ENCODE assay signal across 17 cellular contexts in the genomic region with DNA sequence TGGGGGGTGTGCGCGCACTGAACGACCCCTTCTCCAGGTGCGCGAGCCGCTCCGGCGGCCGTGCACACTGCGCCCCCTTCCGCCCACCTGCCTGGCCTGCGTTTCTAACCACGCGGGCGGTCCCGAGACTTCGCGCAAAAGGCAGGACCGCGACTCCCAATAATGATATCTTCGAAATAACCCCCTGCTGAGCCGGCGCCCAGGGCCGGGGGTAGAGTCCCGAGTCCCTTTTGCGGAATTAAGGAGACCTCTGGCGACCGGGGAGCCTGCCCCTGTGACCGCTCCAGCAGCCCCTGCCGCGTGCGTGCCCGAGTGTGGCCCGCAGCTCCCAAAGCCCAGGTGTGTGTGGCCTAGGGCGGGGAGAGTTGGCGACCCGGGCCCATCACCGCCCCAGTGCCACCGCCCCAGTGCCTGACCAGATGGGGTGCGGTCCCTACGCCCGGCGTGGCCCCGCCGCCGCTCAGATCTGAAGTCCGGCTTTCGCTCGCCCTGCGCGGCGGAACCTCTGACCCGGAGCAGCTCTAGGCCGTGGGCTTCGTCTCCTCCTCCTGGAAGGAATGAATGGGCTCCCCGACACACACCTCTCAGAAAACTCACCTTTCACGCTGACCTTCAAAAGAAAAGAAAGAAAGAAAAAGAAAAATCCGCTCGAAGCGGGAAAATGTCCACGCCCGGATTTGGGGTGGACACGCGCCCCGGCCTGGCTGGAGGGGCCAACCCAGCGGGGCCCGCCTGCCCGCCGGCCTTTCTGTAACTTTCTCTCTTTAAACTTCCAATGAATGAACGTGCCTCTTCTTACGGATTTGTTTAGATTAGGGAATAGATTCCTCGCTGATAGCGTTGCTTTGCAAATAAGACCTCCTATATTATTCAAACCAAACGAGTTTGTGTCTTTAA. TPM values are rescaled to one million over a fixed set of nuclear protein-coding genes. Genes with fewer than 3 reads are reported as not detected.
DNase-seq lines count a peak whose midpoint lies in the region; ATAC-seq, FAIRE-seq and TF ChIP-seq lines count a peak whose summit lies in the region.
"Had no signal": no experiment of that assay in that cellular context is flagged by ENCODE, and none has a peak within 500 bp of the region (broad histone marks: within the 10 kb centered on the region; RNA-seq: fewer than 3 reads in every experiment).

No MANE protein-coding gene starts in this region.

- WGBS in heart right ventricle, 2 donors = 5 to 7% methylated on average over 66 to 74 of the region's 74 CpGs
- WGBS in stomach, 5 donors = 9 to 24% (median 19%) methylated on average over 34 to 74 of the region's 74 CpGs

- H3K79me2 ChIP-seq in astrocyte (ENCODE audit: insufficient read depth, low read length) = no peaks in the 10 kb centered on the region

- no peak overlapping the region for H3K4me3 Mint-ChIP-seq in astrocyte (ENCODE audit: unreplicated experiment)
- H3K4me3 Mint-ChIP-seq: memory B cell had no signal

- peaks cover 17% of the 10 kb centered on the region for H3K9me3 Mint-ChIP-seq in astrocyte (ENCODE audit: unreplicated experiment)
- H3K9me3 Mint-ChIP-seq: memory B cell had no signal

- DNase-seq in heart right ventricle (no peak), left cardiac atrium (no peak), astrocyte (ENCODE audit: low read depth) (no peak), kidney (peak; percentile 76), stomach (no peak), colonic mucosa (no peak), SHP77 treated with DMSO at 0.1 percent for 48 hours (lab: John Stamatoyannopoulos, UW) (no peak), A172 (ENCODE audit: low spot score) (no peak)
- DNase-seq: activated T-cell treated with anti-CD3 and anti-CD28 coated beads, Interleukin-2, amount 50 U/mL, for 1 hour; BE2C; GM23248; NCI-H146; T1000; transverse colon had no signal

- H2AFZ ChIP-seq in astrocyte (ENCODE audit: low read depth, low read length) = no peak overlapping the region
- H2AFZ ChIP-seq: GM23248 had no signal

- H3K36me3 Mint-ChIP-seq in astrocyte (ENCODE audit: low read depth, unreplicated experiment) = peaks cover 5% of the 10 kb centered on the region
- H3K36me3 Mint-ChIP-seq: memory B cell had no signal

- no peak overlapping the region for H3K4me3 ChIP-seq in heart right ventricle
- no peak overlapping the region for H3K4me3 ChIP-seq in astrocyte (ENCODE audit: insufficient read depth, low read depth, low read length)
- peak overlapping the region in 1 of 2 donors; percentile 33 for H3K4me3 ChIP-seq in kidney (ENCODE audit: low read length in 2 of 2)
- H3K4me3 ChIP-seq in stomach = peak overlapping the region; percentile 36 to 54 (median 42)
- no peak overlapping the region for H3K4me3 ChIP-seq in colonic mucosa
- H3K4me3 ChIP-seq: GM23248, transverse colon had no signal

- TF ChIP-seq CTCF in heart right ventricle (IDR thresholded peaks at IDR 0.05) (peak in 6 of 9 donors; percentile 15 to 31 (median 18)), astrocyte (IDR thresholded peaks at IDR 0.05; ENCODE audit: insufficient read depth, low read depth, low read length) (no peak), kidney (IDR thresholded peaks at IDR 0.05; ENCODE audit: borderline replicate concordance, extremely low read depth, insufficient read depth) (peak; percentile 15), stomach (IDR thresholded peaks at IDR 0.05) (peak in 3 of 7 experiments; percentile 17 to 59 (median 28)), colonic mucosa (IDR thresholded peaks at IDR 0.05) (no peak)

- H3K9me3 ChIP-seq in heart right ventricle (no peaks in the 10 kb centered on the region), astrocyte (ENCODE audit: insufficient read depth, low read depth, low read length) (peaks cover 5% of the 10 kb centered on the region), kidney (ENCODE audit: control insufficient read depth in 1 of 2, low read length in 2 of 2) (no peaks in the 10 kb centered on the region), stomach (peaks cover 0 to 2% (median 0%) of the 10 kb centered on the region in 4 donors), colonic mucosa (no peaks in the 10 kb centered on the region)
- H3K9me3 ChIP-seq: BE2C, transverse colon had no signal

- H3K4me1 Mint-ChIP-seq in astrocyte (ENCODE audit: low read depth, unreplicated experiment) = peaks cover 27% of the 10 kb centered on the region
- H3K4me1 Mint-ChIP-seq: memory B cell had no signal

- peaks cover 63% of the 10 kb centered on the region for H3K27me3 Mint-ChIP-seq in astrocyte (ENCODE audit: low read depth, unreplicated experiment)

- H3K4me1 ChIP-seq in heart right ventricle = peaks cover 3 to 41% (median 28%) of the 10 kb centered on the region in 9 donors
- H3K4me1 ChIP-seq in astrocyte (ENCODE audit: insufficient read depth, low read length) = peaks cover 5% of the 10 kb centered on the region
- H3K4me1 ChIP-seq in kidney (ENCODE audit: control insufficient read depth in 1 of 2, insufficient read depth in 1 of 2, low read depth in 1 of 2, low read length in 2 of 2) = peaks cover 0 to under 1% of the 10 kb centered on the region in 2 donors
- peaks cover 21 to 68% (median 38%) of the 10 kb centered on the region in 4 donors for H3K4me1 ChIP-seq in stomach
- no peaks in the 10 kb centered on the region for H3K4me1 ChIP-seq in colonic mucosa
- H3K4me1 ChIP-seq: BE2C had no signal

- H3K36me3 ChIP-seq in heart right ventricle (no peaks in the 10 kb centered on the region), astrocyte (ENCODE audit: insufficient read depth, low read length) (no peaks in the 10 kb centered on the region), kidney (ENCODE audit: control insufficient read depth in 1 of 2, insufficient read depth in 2 of 2, low read length in 2 of 2) (no peaks in the 10 kb centered on the region), stomach (no peaks in the 10 kb centered on the region), colonic mucosa (no peaks in the 10 kb centered on the region)
- H3K36me3 ChIP-seq: BE2C, transverse colon had no signal

- FAIRE-seq in astrocyte (lab: Jason Lieb, UNC) (no peak), kidney (lab: Jason Lieb, UNC) (no peak)
- FAIRE-seq: frontal cortex had no signal

- peak overlapping the region; percentile 0 for H3K4me2 ChIP-seq in astrocyte (ENCODE audit: low read length)

- H3K27ac ChIP-seq in heart right ventricle (no peak overlapping the region), astrocyte (ENCODE audit: low read depth, low read length) (no peak overlapping the region), kidney (ENCODE audit: low read depth in 2 of 2, low read length in 2 of 2) (peak overlapping the region in 1 of 2 donors; percentile 9), stomach (peak overlapping the region in 4 of 5 donors; percentile 37 to 89 (median 66)), colonic mucosa (no peak overlapping the region)
- H3K27ac ChIP-seq: GM23248, transverse colon had no signal

- intact Hi-C loops in heart right ventricle (cut with DNase I) (no loop called here), left cardiac atrium (cut with DNase I) (no loop called here), kidney (cut with DNase I) (no loop called here), stomach (cut with DNase I; ENCODE audit: low total_unique reads) (no loop called here), colonic mucosa (cut with DNase I) (no loop called here)

- no peak for TF ChIP-seq POLR2A in stomach (IDR thresholded peaks at IDR 0.05)

- ATAC-seq in heart right ventricle (peak in 3 of 8 donors; percentile 25 to 43 (median 31)), left cardiac atrium (no peak)
- ATAC-seq: sciatic nerve had no signal

- no peak overlapping the region for H3K9ac ChIP-seq in astrocyte (ENCODE audit: low read length)
- peak overlapping the region in 1 of 2 donors; percentile 35 for H3K9ac ChIP-seq in kidney (ENCODE audit: low read length in 2 of 2)
- H3K9ac ChIP-seq in colonic mucosa (ENCODE audit: low read depth in 2 of 2, low read length in 2 of 2) = no peak overlapping the region
- H3K9ac ChIP-seq: GM23248 had no signal

- H4K20me1 ChIP-seq in astrocyte (ENCODE audit: insufficient read depth, low read length) = peaks cover 26% of the 10 kb centered on the region

- no peak for TF ChIP-seq EP300 in stomach (IDR thresholded peaks at IDR 0.05)

- peak overlapping the region; percentile 79 for H3K27ac Mint-ChIP-seq in astrocyte (ENCODE audit: unreplicated experiment)
- H3K27ac Mint-ChIP-seq: memory B cell had no signal

- H3K27me3 ChIP-seq in heart right ventricle = peaks cover 55 to 100% (median 96%) of the 10 kb centered on the region in 7 donors
- peaks cover 97% of the 10 kb centered on the region for H3K27me3 ChIP-seq in astrocyte (ENCODE audit: insufficient read depth, low read length)
- H3K27me3 ChIP-seq in stomach = peaks cover 30 to 97% (median 75%) of the 10 kb centered on the region in 3 donors
- H3K27me3 ChIP-seq in colonic mucosa = peaks cover 78% of the 10 kb centered on the region

RNA-seq across cellular contexts. Expression of gene SIM2, which starts 5.5 kb away (rescaled TPM):
- total RNA-seq in heart right ventricle (under 1 TPM in 2 of 10 donors, not detected in 8; 0.15 to 0.16 TPM), left cardiac atrium (not detected), astrocyte (9.2 and 12.8 TPM in 2 replicates), kidney (71.3 TPM), stomach (10 to 100 TPM in 4 of 5 donors, not detected in 1; 11.2 to 28.3 (median 20.4) TPM), colonic mucosa (under 1 TPM; 0.07 to 0.08 TPM)
- polyA plus RNA-seq in heart right ventricle (under 1 TPM in 1 of 2 donors, not detected in 1; 0.01 TPM), kidney (ENCODE audit: insufficient read depth, low read depth, low replicate concordance) (6.5 TPM), stomach (10 to 100 TPM in 1 of 3 donors, 1 to 10 TPM in 2; 3.3 to 14.0 (median 6.9) TPM)
- total RNA-seq in A172 (2014; rRNA removed; shearing (Covaris generic)) = 0.86 and 5.1 TPM in 2 replicates
- total RNA-seq: frontal cortex, GM23248, sciatic nerve had no signal

Comparison
In these comparisons a context has a peak if more than half of its experiments do, and no peak if none do; other contexts are left out.
1. H3K27ac ChIP-seq: peak in stomach (4 of 5); none in heart right ventricle (0 of 10), astrocyte (single experiment) and colonic mucosa (single experiment).
2. H3K4me3 ChIP-seq: peak in stomach (4 of 4); none in heart right ventricle (0 of 10), astrocyte (single experiment) and colonic mucosa (single experiment).
3. CTCF ChIP-seq: peak in heart right ventricle (6 of 9) and kidney (single experiment); none in astrocyte (single experiment) and colonic mucosa (single experiment).